ENCODE assay signal across 2 cellular contexts in the genomic region with DNA sequence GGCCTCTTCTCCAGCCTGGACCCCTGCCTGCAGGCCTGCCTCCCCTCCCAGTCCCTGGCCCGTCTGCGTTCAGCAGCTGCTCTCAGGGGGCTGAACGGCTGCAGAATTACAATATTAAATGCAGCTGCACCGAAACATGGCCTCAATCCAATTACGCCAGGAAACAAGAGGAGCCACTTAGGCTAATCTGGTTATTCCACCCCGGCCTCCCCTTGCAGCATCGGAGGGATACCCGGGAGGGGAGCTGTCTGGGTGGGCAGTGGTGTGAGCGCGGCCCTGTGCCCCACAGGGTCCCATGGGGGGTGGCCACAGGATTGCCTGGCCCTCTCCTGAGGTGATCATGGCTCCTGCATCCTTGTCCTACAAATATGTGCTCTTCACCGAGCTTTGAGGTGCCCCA.
A peak's percentile ranks its signal among the peaks of the same experiment; 100 is the strongest.
TF ChIP-seq lines count a peak whose summit lies in the region.

No MANE protein-coding gene starts in this region.

TF ChIP-seq in SK-N-SH, 30 proteins besides CTCF, POLR2A, EP300 and RAD21:
- TF ChIP-seq, protein P1, sequence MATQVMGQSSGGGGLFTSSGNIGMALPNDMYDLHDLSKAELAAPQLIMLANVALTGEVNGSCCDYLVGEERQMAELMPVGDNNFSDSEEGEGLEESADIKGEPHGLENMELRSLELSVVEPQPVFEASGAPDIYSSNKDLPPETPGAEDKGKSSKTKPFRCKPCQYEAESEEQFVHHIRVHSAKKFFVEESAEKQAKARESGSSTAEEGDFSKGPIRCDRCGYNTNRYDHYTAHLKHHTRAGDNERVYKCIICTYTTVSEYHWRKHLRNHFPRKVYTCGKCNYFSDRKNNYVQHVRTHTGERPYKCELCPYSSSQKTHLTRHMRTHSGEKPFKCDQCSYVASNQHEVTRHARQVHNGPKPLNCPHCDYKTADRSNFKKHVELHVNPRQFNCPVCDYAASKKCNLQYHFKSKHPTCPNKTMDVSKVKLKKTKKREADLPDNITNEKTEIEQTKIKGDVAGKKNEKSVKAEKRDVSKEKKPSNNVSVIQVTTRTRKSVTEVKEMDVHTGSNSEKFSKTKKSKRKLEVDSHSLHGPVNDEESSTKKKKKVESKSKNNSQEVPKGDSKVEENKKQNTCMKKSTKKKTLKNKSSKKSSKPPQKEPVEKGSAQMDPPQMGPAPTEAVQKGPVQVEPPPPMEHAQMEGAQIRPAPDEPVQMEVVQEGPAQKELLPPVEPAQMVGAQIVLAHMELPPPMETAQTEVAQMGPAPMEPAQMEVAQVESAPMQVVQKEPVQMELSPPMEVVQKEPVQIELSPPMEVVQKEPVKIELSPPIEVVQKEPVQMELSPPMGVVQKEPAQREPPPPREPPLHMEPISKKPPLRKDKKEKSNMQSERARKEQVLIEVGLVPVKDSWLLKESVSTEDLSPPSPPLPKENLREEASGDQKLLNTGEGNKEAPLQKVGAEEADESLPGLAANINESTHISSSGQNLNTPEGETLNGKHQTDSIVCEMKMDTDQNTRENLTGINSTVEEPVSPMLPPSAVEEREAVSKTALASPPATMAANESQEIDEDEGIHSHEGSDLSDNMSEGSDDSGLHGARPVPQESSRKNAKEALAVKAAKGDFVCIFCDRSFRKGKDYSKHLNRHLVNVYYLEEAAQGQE (IDR thresholded peaks at IDR 0.05; ENCODE audit: low read depth, low read length) = no peak
- TF ChIP-seq CHD2 (IDR thresholded peaks at IDR 0.05; ENCODE audit: low read length, partially characterized antibody) = peak; percentile 89
- TF ChIP-seq RCOR1 (IDR thresholded peaks at IDR 0.05; ENCODE audit: low read length) = peak; percentile 87
- TF ChIP-seq SMC3 (IDR thresholded peaks at IDR 0.05; ENCODE audit: low read depth, low read length) = 0 out of 2 replicates have a peak, but pooled peaks have one; percentile 2
- no peak for TF ChIP-seq NFIC (IDR thresholded peaks at IDR 0.05; ENCODE audit: borderline replicate concordance)
- TF ChIP-seq FOXJ3 (CRISPR knock-in tag; IDR thresholded peaks at IDR 0.05) = peak; percentile 95
- TF ChIP-seq MXI1 (IDR thresholded peaks at IDR 0.05; ENCODE audit: low read depth, low read length) = peak; percentile 47; the same call in 1 of the 2 replicates
- peak; percentile 59 for TF ChIP-seq GATA2 (CRISPR knock-in tag; IDR thresholded peaks at IDR 0.05)
TF ChIP-seq in SK-N-SH: peak in this region for 6.

TF ChIP-seq in WTC11, 78 proteins besides CTCF, POLR2A, EP300 and RAD21:
- TF ChIP-seq GTF2I (CRISPR knock-in tag; conservative IDR thresholded peaks at IDR 0.05) (no peak), ZNF263 (CRISPR knock-in tag; IDR thresholded peaks at IDR 0.05; ENCODE audit: low read depth) (no peak), TCF7 (CRISPR knock-in tag; IDR thresholded peaks at IDR 0.05; ENCODE audit: low read depth) (no peak), CREM (CRISPR knock-in tag; IDR thresholded peaks at IDR 0.05) (no peak), SOX15 (CRISPR knock-in tag; IDR thresholded peaks at IDR 0.05) (no peak), ESRRA (CRISPR knock-in tag; IDR thresholded peaks at IDR 0.05; ENCODE audit: borderline replicate concordance) (no peak), RELA (CRISPR knock-in tag; IDR thresholded peaks at IDR 0.05; ENCODE audit: borderline replicate concordance) (no peak), CREB1 (CRISPR knock-in tag; IDR thresholded peaks at IDR 0.05) (no peak), FOXP1 (CRISPR knock-in tag; IDR thresholded peaks at IDR 0.05; ENCODE audit: borderline replicate concordance) (no peak), RORB (CRISPR knock-in tag; IDR thresholded peaks at IDR 0.05) (no peak), ETV6 (CRISPR knock-in tag; IDR thresholded peaks at IDR 0.05) (no peak)
- TF ChIP-seq, protein P2, sequence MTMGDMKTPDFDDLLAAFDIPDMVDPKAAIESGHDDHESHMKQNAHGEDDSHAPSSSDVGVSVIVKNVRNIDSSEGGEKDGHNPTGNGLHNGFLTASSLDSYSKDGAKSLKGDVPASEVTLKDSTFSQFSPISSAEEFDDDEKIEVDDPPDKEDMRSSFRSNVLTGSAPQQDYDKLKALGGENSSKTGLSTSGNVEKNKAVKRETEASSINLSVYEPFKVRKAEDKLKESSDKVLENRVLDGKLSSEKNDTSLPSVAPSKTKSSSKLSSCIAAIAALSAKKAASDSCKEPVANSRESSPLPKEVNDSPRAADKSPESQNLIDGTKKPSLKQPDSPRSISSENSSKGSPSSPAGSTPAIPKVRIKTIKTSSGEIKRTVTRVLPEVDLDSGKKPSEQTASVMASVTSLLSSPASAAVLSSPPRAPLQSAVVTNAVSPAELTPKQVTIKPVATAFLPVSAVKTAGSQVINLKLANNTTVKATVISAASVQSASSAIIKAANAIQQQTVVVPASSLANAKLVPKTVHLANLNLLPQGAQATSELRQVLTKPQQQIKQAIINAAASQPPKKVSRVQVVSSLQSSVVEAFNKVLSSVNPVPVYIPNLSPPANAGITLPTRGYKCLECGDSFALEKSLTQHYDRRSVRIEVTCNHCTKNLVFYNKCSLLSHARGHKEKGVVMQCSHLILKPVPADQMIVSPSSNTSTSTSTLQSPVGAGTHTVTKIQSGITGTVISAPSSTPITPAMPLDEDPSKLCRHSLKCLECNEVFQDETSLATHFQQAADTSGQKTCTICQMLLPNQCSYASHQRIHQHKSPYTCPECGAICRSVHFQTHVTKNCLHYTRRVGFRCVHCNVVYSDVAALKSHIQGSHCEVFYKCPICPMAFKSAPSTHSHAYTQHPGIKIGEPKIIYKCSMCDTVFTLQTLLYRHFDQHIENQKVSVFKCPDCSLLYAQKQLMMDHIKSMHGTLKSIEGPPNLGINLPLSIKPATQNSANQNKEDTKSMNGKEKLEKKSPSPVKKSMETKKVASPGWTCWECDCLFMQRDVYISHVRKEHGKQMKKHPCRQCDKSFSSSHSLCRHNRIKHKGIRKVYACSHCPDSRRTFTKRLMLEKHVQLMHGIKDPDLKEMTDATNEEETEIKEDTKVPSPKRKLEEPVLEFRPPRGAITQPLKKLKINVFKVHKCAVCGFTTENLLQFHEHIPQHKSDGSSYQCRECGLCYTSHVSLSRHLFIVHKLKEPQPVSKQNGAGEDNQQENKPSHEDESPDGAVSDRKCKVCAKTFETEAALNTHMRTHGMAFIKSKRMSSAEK (CRISPR knock-in tag; IDR thresholded peaks at IDR 0.05; ENCODE audit: borderline replicate concordance) = no peak
- TF ChIP-seq, protein P3, sequence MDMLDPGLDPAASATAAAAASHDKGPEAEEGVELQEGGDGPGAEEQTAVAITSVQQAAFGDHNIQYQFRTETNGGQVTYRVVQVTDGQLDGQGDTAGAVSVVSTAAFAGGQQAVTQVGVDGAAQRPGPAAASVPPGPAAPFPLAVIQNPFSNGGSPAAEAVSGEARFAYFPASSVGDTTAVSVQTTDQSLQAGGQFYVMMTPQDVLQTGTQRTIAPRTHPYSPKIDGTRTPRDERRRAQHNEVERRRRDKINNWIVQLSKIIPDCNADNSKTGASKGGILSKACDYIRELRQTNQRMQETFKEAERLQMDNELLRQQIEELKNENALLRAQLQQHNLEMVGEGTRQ (CRISPR knock-in tag; IDR thresholded peaks at IDR 0.05) = no peak
- TF ChIP-seq, protein P4, sequence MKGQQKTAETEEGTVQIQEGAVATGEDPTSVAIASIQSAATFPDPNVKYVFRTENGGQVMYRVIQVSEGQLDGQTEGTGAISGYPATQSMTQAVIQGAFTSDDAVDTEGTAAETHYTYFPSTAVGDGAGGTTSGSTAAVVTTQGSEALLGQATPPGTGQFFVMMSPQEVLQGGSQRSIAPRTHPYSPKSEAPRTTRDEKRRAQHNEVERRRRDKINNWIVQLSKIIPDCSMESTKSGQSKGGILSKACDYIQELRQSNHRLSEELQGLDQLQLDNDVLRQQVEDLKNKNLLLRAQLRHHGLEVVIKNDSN (CRISPR knock-in tag; IDR thresholded peaks at IDR 0.05) = no peak
- TF ChIP-seq, protein P5, sequence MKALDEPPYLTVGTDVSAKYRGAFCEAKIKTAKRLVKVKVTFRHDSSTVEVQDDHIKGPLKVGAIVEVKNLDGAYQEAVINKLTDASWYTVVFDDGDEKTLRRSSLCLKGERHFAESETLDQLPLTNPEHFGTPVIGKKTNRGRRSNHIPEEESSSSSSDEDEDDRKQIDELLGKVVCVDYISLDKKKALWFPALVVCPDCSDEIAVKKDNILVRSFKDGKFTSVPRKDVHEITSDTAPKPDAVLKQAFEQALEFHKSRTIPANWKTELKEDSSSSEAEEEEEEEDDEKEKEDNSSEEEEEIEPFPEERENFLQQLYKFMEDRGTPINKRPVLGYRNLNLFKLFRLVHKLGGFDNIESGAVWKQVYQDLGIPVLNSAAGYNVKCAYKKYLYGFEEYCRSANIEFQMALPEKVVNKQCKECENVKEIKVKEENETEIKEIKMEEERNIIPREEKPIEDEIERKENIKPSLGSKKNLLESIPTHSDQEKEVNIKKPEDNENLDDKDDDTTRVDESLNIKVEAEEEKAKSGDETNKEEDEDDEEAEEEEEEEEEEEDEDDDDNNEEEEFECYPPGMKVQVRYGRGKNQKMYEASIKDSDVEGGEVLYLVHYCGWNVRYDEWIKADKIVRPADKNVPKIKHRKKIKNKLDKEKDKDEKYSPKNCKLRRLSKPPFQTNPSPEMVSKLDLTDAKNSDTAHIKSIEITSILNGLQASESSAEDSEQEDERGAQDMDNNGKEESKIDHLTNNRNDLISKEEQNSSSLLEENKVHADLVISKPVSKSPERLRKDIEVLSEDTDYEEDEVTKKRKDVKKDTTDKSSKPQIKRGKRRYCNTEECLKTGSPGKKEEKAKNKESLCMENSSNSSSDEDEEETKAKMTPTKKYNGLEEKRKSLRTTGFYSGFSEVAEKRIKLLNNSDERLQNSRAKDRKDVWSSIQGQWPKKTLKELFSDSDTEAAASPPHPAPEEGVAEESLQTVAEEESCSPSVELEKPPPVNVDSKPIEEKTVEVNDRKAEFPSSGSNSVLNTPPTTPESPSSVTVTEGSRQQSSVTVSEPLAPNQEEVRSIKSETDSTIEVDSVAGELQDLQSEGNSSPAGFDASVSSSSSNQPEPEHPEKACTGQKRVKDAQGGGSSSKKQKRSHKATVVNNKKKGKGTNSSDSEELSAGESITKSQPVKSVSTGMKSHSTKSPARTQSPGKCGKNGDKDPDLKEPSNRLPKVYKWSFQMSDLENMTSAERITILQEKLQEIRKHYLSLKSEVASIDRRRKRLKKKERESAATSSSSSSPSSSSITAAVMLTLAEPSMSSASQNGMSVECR (CRISPR knock-in tag; IDR thresholded peaks at IDR 0.05; ENCODE audit: borderline replicate concordance) = no peak
